Comparison of ENCODE assay signal across 31 cellular contexts in the genomic region with DNA sequence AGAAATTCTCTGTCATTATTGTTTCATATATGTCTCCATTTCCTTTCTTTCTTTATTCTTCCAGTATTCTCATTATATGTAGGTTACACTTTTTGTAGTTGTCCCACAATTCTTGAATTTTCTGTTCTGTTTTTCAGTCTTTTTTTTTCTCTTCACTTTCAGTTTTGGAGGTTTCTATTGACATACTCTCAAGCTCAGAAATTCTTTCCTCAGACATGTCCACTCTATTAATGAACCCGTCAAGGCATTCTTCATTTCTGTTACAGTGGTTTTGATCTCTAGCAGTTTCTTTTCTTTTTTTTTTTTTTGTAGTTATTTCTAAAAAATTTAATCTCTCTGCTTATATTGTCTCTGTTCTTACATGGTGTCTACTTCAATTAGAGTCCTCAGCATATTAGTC. TPM values are rescaled to one million over a fixed set of nuclear protein-coding genes. Genes with fewer than 3 reads are reported as not detected.
"Had no signal": no experiment of that assay in that cellular context is flagged by ENCODE, and none has a peak within 500 bp of the region (broad histone marks: within the 10 kb centered on the region; RNA-seq: fewer than 3 reads in every experiment).

No MANE protein-coding gene starts in this region.

- H3K36me3 Mint-ChIP-seq: activated naive CD8-positive, alpha-beta T cell; brain had no signal

- H3K9me3 ChIP-seq: adrenal gland, ascending aorta, breast epithelium, colonic mucosa, esophagus squamous epithelium had no signal

- H3K4me1 ChIP-seq: adrenal gland, ascending aorta, breast epithelium, colonic mucosa, esophagus squamous epithelium had no signal

- DNase-seq: activated B cell treated with CpG ODN at 0.5 μM for 24 hours; activated CD4-positive, alpha-beta T cell treated with anti-CD3 and anti-CD28 coated beads for 48 hours; activated CD4-positive, alpha-beta T cell treated with anti-CD3 and anti-CD28 coated beads, Interleukin-2, amount 50 U/mL, for 1 hour; activated CD4-positive, alpha-beta T cell treated with anti-CD3 and anti-CD28 coated beads, Interleukin-2, amount 50 U/mL, for 48 hours; activated CD8-positive, alpha-beta memory T cell treated with anti-CD3 and anti-CD28 coated beads for 24 hours; activated CD8-positive, alpha-beta T cell treated with anti-CD3 and anti-CD28 coated beads for 36 hours; activated effector memory CD4-positive, alpha-beta T cell treated with Interleukin-2 at 50 U/mL for 16 hours; activated gamma-delta T cell treated with Interleukin-2 at 50 U/mL for 16 hours; activated naive CD4-positive, alpha-beta T cell treated with anti-CD3 and anti-CD28 coated beads, Interleukin-2, amount 50 U/mL, for 16 hours; activated naive CD4-positive, alpha-beta T cell treated with Interleukin-2 at 50 U/mL for 16 hours; activated T-cell treated with anti-CD3 and anti-CD28 coated beads, Interleukin-2, amount 50 U/mL, for 4 hours; adrenal gland; central memory CD4-positive, alpha-beta T cell; cerebellar nuclear complex; colonic mucosa; effector CD8-positive, alpha-beta T cell; esophagus squamous epithelium; foreskin fibroblast; head of caudate nucleus; T-helper 17 cell; T1000; WERI-Rb-1 had no signal

- H3K27me3 ChIP-seq: adrenal gland, ascending aorta, breast epithelium, colonic mucosa, esophagus squamous epithelium had no signal

- H3K36me3 ChIP-seq: adrenal gland, ascending aorta, breast epithelium, cardiac muscle cell, colonic mucosa, esophagus squamous epithelium, WERI-Rb-1 had no signal

- H3K27me3 Mint-ChIP-seq: activated B cell treated with CpG ODN at 0.5 μM for 24 hours; activated T-helper 17 cell treated with anti-CD3 and anti-CD28 coated beads, Interleukin-2, amount 50 U/mL, for 72 hours; brain had no signal

- H3K27ac ChIP-seq: adrenal gland, ascending aorta, breast epithelium, cardiac muscle cell, colonic mucosa, epithelial cell of prostate, esophagus squamous epithelium, WERI-Rb-1 had no signal

- H3K9me3 Mint-ChIP-seq: activated B cell treated with CpG ODN at 0.5 μM for 24 hours; activated CD8-positive, alpha-beta T cell treated with anti-CD3 and anti-CD28 coated beads for 36 hours; activated T-cell treated with anti-CD3 and anti-CD28 coated beads, Interleukin-2, amount 50 U/mL, for 4 hours; activated T-helper 17 cell treated with anti-CD3 and anti-CD28 coated beads, Interleukin-2, amount 50 U/mL, for 72 hours; brain; T-helper 2 cell treated with Interferon-gamma antibody and Interleukin-4, amounts not matched to agents 5 μg/mL and 100 μg/mL, for 36 hours had no signal

- H3K4me3 Mint-ChIP-seq: activated B cell treated with CpG ODN at 0.5 μM for 24 hours; activated CD8-positive, alpha-beta T cell treated with anti-CD3 and anti-CD28 coated beads for 36 hours; activated naive CD8-positive, alpha-beta T cell; activated T-cell treated with anti-CD3 and anti-CD28 coated beads, Interleukin-2, amount 50 U/mL, for 4 hours; activated T-helper 17 cell treated with anti-CD3 and anti-CD28 coated beads, Interleukin-2, amount 50 U/mL, for 72 hours; brain; T-helper 17 cell; T-helper 2 cell treated with Interferon-gamma antibody and Interleukin-4, amounts not matched to agents 5 μg/mL and 100 μg/mL, for 36 hours had no signal

- ATAC-seq: activated CD4-positive, CD25-positive, alpha-beta regulatory T cell treated with anti-CD3 and anti-CD28 coated beads, Interleukin-2, amount 50 U/mL, for 24 hours; activated CD8-positive, alpha-beta T cell treated with anti-CD3 and anti-CD28 coated beads for 36 hours; activated T-cell treated with anti-CD3 and anti-CD28 coated beads, Interleukin-2, amount 50 U/mL, for 4 hours; activated T-helper 17 cell treated with anti-CD3 and anti-CD28 coated beads, Interleukin-2, amount 50 U/mL, for 72 hours; T-helper 17 cell had no signal

- H3K4me1 Mint-ChIP-seq: activated B cell treated with CpG ODN at 0.5 μM for 24 hours; activated T-helper 17 cell treated with anti-CD3 and anti-CD28 coated beads, Interleukin-2, amount 50 U/mL, for 72 hours; brain; T-helper 17 cell had no signal

- H3K27ac Mint-ChIP-seq: activated B cell treated with CpG ODN at 0.5 μM for 24 hours; activated CD8-positive, alpha-beta T cell treated with anti-CD3 and anti-CD28 coated beads for 36 hours; activated naive CD8-positive, alpha-beta T cell; activated T-helper 17 cell treated with anti-CD3 and anti-CD28 coated beads, Interleukin-2, amount 50 U/mL, for 72 hours; brain; T-helper 17 cell; T-helper 2 cell treated with Interferon-gamma antibody and Interleukin-4, amounts not matched to agents 5 μg/mL and 100 μg/mL, for 36 hours had no signal

- H3K4me3 ChIP-seq: adrenal gland, ascending aorta, breast epithelium, cardiac muscle cell, colonic mucosa, esophagus squamous epithelium had no signal

RNA-seq across cellular contexts. Expression of gene KCNK2, which starts 49.6 kb away (rescaled TPM):
- polyA plus RNA-seq: cardiac muscle cell had no signal
